8 cellular contexts compared by ENCODE assay signal in the genomic region with DNA sequence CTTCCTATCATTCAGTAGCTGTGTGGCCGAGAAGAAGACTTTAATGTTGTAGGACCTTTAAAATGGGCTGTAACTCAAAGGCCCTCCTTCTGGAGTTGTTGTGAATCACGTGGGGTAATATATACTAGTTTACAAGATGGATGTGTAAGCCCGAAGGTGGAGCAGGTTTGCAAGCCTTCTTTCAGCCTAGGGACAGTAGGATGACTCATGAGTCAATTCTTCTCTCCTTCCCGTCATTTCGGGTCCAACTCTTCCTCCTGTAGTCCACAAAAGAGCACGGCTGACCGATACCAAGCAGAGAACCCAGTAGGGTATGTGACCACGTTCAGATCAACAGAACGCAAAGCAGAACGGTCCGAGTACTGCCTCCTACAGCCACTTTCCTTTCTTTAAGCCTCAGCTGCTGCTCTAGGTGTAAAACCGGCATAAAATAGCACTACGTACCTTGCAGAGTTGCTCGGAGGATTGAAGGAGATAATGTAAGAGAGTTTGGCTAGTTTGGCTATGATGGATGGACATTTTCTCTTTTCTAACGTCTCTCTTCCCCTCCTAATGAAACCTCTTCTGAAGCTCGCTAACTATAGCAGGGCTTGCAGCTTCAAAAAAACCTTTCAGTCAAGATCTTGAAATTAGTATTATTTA.
DNase-seq lines count a peak whose midpoint lies in the region; ATAC-seq and TF ChIP-seq lines count a peak whose summit lies in the region.

No MANE protein-coding gene starts in this region.

- H3K27ac ChIP-seq in neutrophil = peak overlapping the region; percentile 99

- H3K9me3 ChIP-seq in NT2/D1 (ENCODE audit: insufficient read depth, low read length) (no peaks in the 10 kb centered on the region), neutrophil (no peaks in the 10 kb centered on the region)

- ATAC-seq in GM18861 (IDR thresholded peaks at IDR 0.05; ENCODE audit: unreplicated experiment) (peak; percentile 24), HG03139 (IDR thresholded peaks at IDR 0.05; ENCODE audit: unreplicated experiment) (peak; percentile 20)

- H3K9ac ChIP-seq in NT2/D1 (ENCODE audit: insufficient read length, low read depth) = peak overlapping the region; percentile 71

- H3K27me3 ChIP-seq in NT2/D1 (ENCODE audit: insufficient read depth, insufficient read length) (no peaks in the 10 kb centered on the region), neutrophil (no peaks in the 10 kb centered on the region)

- no peaks in the 10 kb centered on the region for H3K36me3 ChIP-seq in NT2/D1 (ENCODE audit: insufficient read depth, insufficient read length, low read length)
- peaks cover 11% of the 10 kb centered on the region for H3K36me3 ChIP-seq in neutrophil

- peak; percentile 39 for DNase-seq in AG20443 (ENCODE audit: low spot score)
- no peak for DNase-seq in NT2/D1 (ENCODE audit: low read depth, low spot score)
- peak; percentile 61 for DNase-seq in activated T-cell treated with anti-CD3 and anti-CD28 coated beads, Interleukin-2, amount 50 U/mL, for 1 hour
- peak; percentile 58 for DNase-seq in fibroblast of pulmonary artery (ENCODE audit: low read depth)
- DNase-seq in putamen (ENCODE audit: low spot score) = no peak

- TF ChIP-seq CTCF in fibroblast of pulmonary artery (IDR thresholded peaks at IDR 0.05; ENCODE audit: low read length, missing control alignments) (peak; percentile 18), neutrophil (IDR thresholded peaks at IDR 0.05) (peak; percentile 15)

- H3K4me3 ChIP-seq in NT2/D1 (ENCODE audit: insufficient read length, low read depth) (peak overlapping the region; percentile 84), fibroblast of pulmonary artery (replicated peaks; ENCODE audit: low read depth, low read length) (peak overlapping the region; percentile 83), neutrophil (ENCODE audit: low read depth in 1 of 2, low read length in 1 of 2) (peak overlapping the region; percentile 84 to 97)

- H3K4me1 ChIP-seq in NT2/D1 (ENCODE audit: insufficient read depth, insufficient read length) (no peaks in the 10 kb centered on the region), neutrophil (ENCODE audit: control insufficient read depth in 1 of 2, insufficient read depth in 1 of 2, low read depth in 1 of 2, low read length in 1 of 2) (peaks cover 38 to 46% of the 10 kb centered on the region in 2 experiments)

Comparison
In these comparisons a context has a peak if more than half of its experiments do, and no peak if none do; other contexts are left out.
1. DNase-seq: peak in AG20443 (single experiment), activated T-cell treated with anti-CD3 and anti-CD28 coated beads, Interleukin-2, amount 50 U/mL, for 1 hour (single experiment) and fibroblast of pulmonary artery (single experiment); none in NT2/D1 (single experiment) and putamen (single experiment).
2. Peak in every context shown above with its lines, with median percentiles within 50 percentile points of each other: H3K4me3 ChIP-seq.